Comparison of ENCODE assay signal across 8 cellular contexts in the genomic region with DNA sequence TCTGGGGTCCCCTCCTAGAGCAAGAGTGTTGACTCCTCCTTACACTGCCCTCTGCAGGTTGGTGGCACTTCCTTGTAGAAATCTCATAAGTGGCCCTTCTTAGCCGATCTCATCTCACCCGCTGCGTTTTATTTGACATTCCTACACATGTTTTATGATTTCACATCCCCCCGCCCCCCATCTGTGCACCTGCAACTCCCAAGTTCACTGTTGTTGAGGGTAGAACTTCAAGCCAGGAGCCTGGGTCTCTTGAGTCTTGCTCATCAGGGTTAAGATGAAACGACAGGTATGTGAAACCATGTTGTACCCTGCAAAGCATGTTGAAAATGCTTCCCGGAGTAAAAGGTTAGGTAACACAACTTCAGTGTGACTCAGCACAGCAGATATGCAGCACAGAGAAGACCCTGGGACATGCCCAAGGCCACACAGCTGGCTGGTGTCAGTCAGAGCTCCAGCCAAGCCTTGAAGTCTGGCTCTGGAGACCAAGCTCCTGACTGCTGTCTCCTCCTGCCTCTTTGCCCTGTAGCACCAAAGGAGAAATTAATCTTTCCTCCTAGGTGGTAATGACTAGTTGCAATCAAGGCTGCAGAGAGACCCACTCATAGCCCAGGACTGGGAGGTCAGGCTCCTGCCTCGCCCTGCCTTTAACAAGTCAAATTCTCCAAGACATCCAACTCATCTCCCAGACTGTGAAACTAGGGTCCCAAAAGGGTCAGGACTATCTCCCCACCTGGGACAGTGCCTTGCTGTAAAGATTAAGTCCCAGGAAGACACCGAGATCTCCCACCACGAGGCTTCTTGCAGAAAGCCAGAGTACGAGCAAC.
DNase-seq lines count a peak whose midpoint lies in the region; ATAC-seq and TF ChIP-seq lines count a peak whose summit lies in the region.

No MANE protein-coding gene starts in this region.

- intact Hi-C loops in mammary epithelial cell (cut with micrococcal nuclease): loop anchor here (1.0 kb wide), 1 partner anchor 136 kb away; no protein-coding TSS in a partner anchor
- intact Hi-C loops in left lung (cut with DNase I): no loop called here

- TF ChIP-seq CTCF in mammary epithelial cell (conservative IDR thresholded peaks at IDR 0.05 in 1 of 2, IDR thresholded peaks at IDR 0.05 in 1 of 2; ENCODE audit: extremely low read depth in 1 of 2, insufficient read depth in 1 of 2, low read depth in 1 of 2, low read length in 2 of 2) (peak; percentile 30 to 67), left lung (IDR thresholded peaks at IDR 0.05) (peak; percentile 32 to 35)

- no peaks in the 10 kb centered on the region for H3K9me3 Mint-ChIP-seq in activated naive CD4-positive, alpha-beta T cell treated with anti-CD3 and anti-CD28 coated beads, Interleukin-2, amount 10 ng/mL, durations not matched to agents 7 days and 5 days

- DNase-seq in activated naive CD4-positive, alpha-beta T cell treated with anti-CD3 and anti-CD28 coated beads, Interleukin-2, amount 10 ng/mL, durations not matched to agents 7 days and 5 days: peak; percentile 39
- no peak for DNase-seq in activated naive CD4-positive, alpha-beta T cell (lab: John Stamatoyannopoulos, UW)
- DNase-seq in NCI-H69 (lab: John Stamatoyannopoulos, UW): peak; percentile 65
- peak; percentile 22 for DNase-seq in mammary epithelial cell
- peak in 1 of 2 donors; percentile 51 for DNase-seq in left lung
- no peak for DNase-seq in activated CD4-positive, CD25-positive, alpha-beta regulatory T cell treated with anti-CD3 and anti-CD28 coated beads, Interleukin-2, amount 50 U/mL, for 72 hours

- BruUV-seq in mammary epithelial cell (replicated peaks; lab: Mats Ljungman, UMichigan): no TSS peak

- H3K27ac ChIP-seq in mammary epithelial cell (ENCODE audit: insufficient read depth, low read depth, low read length) (no peak overlapping the region), left lung (no peak overlapping the region)

- H3K4me2 ChIP-seq in mammary epithelial cell (ENCODE audit: insufficient read depth, low read depth, low read length): peak overlapping the region; percentile 52

- no peaks in the 10 kb centered on the region for H3K79me2 ChIP-seq in mammary epithelial cell (ENCODE audit: insufficient read depth, low read length)

- H3K9ac ChIP-seq in mammary epithelial cell (ENCODE audit: insufficient read depth, low read length): no peak overlapping the region

- H3K4me3 ChIP-seq in mammary epithelial cell (replicated peaks in 1 of 3; ENCODE audit: insufficient read depth in 1 of 3, low read depth in 2 of 3, low read length in 3 of 3) (no peak overlapping the region), left lung (no peak overlapping the region)

- no peaks in the 10 kb centered on the region for H3K36me3 Mint-ChIP-seq in activated naive CD4-positive, alpha-beta T cell treated with anti-CD3 and anti-CD28 coated beads, Interleukin-2, amount 10 ng/mL, durations not matched to agents 7 days and 5 days

- peak; percentile 87 for ATAC-seq in left lung
- ATAC-seq in GM18511 (IDR thresholded peaks at IDR 0.05; ENCODE audit: unreplicated experiment): no peak
- no peak for ATAC-seq in HG03457 (IDR thresholded peaks at IDR 0.05; ENCODE audit: unreplicated experiment)

- dilution Hi-C loops in mammary epithelial cell (cut with HindIII; ENCODE audit: low sequenced_read_pairs): no loop called here

- H3K27ac Mint-ChIP-seq in activated naive CD4-positive, alpha-beta T cell treated with anti-CD3 and anti-CD28 coated beads, Interleukin-2, amount 10 ng/mL, durations not matched to agents 7 days and 5 days: no peak overlapping the region

- CTCF ChIA-PET in activated naive CD4-positive, alpha-beta T cell treated with anti-CD3 and anti-CD28 coated beads, Interleukin-2, amount 10 ng/mL, durations not matched to agents 7 days and 5 days (lab: Charles Lee): interaction anchor here (1.1 to 1.6 kb wide), 6 partner anchors 20 to 66 kb away, joined by 3 to 4 read pairs (median 3); no protein-coding TSS in a partner anchor
- CTCF ChIA-PET in mammary epithelial cell (lab: Charles Lee; ENCODE audit: low non-redundant PET): interaction anchor here (0.6 kb wide), 1 partner anchor 691 kb away, joined by 3 read pairs; no protein-coding TSS in a partner anchor

- H2AFZ ChIP-seq in mammary epithelial cell (ENCODE audit: low read depth, low read length): peak overlapping the region; percentile 87

- no peaks in the 10 kb centered on the region for H3K36me3 ChIP-seq in mammary epithelial cell (ENCODE audit: insufficient read depth, low read length)
- H3K36me3 ChIP-seq in left lung: no peaks in the 10 kb centered on the region

- H3K4me3 Mint-ChIP-seq in activated naive CD4-positive, alpha-beta T cell treated with anti-CD3 and anti-CD28 coated beads, Interleukin-2, amount 10 ng/mL, durations not matched to agents 7 days and 5 days: no peak overlapping the region

- H3K9me3 ChIP-seq in mammary epithelial cell (replicated peaks; ENCODE audit: insufficient read depth, low read length) (no peaks in the 10 kb centered on the region), left lung (no peaks in the 10 kb centered on the region)

- H4K20me1 ChIP-seq in mammary epithelial cell (ENCODE audit: insufficient read depth, low read length): no peaks in the 10 kb centered on the region

- WGBS in mammary epithelial cell (ENCODE audit: low coverage, missing lambda C conversion rate): 44% methylated on average over 9 of the region's 10 CpGs

- H3K4me1 Mint-ChIP-seq in activated naive CD4-positive, alpha-beta T cell treated with anti-CD3 and anti-CD28 coated beads, Interleukin-2, amount 10 ng/mL, durations not matched to agents 7 days and 5 days: no peaks in the 10 kb centered on the region

- no peaks in the 10 kb centered on the region for H3K27me3 Mint-ChIP-seq in activated naive CD4-positive, alpha-beta T cell treated with anti-CD3 and anti-CD28 coated beads, Interleukin-2, amount 10 ng/mL, durations not matched to agents 7 days and 5 days

- peaks cover 16% of the 10 kb centered on the region for H3K4me1 ChIP-seq in mammary epithelial cell (ENCODE audit: insufficient read depth, low read length)
- H3K4me1 ChIP-seq in left lung: peaks cover 0 to 8% of the 10 kb centered on the region in 2 donors

- no peaks in the 10 kb centered on the region for H3K27me3 ChIP-seq in mammary epithelial cell (ENCODE audit: insufficient read depth, low read length)
- H3K27me3 ChIP-seq in left lung: no peaks in the 10 kb centered on the region

- in situ Hi-C loops in mammary epithelial cell (cut with MboI; ENCODE audit: low sequenced_read_pairs in 2 of 2): no loop called here

Comparison
In these comparisons a context has a peak if more than half of its experiments do, and no peak if none do; other contexts are left out.
1. DNase-seq: peak in activated naive CD4-positive, alpha-beta T cell treated with anti-CD3 and anti-CD28 coated beads, Interleukin-2, amount 10 ng/mL, durations not matched to agents 7 days and 5 days (single experiment), NCI-H69 (single experiment) and mammary epithelial cell (single experiment); none in activated naive CD4-positive, alpha-beta T cell (0 of 4) and activated CD4-positive, CD25-positive, alpha-beta regulatory T cell treated with anti-CD3 and anti-CD28 coated beads, Interleukin-2, amount 50 U/mL, for 72 hours (single experiment).